In genomic region chr17:36721560-36722120, GRCh38 we compare ENCODE assay signal across 1 cellular context.
TF ChIP-seq lines count a peak whose summit lies in the region.

No MANE protein-coding gene starts in this region.

TF ChIP-seq in HepG2, 621 proteins besides CTCF, POLR2A, EP300 and RAD21 (continued from another document):
- TF ChIP-seq, protein P1, sequence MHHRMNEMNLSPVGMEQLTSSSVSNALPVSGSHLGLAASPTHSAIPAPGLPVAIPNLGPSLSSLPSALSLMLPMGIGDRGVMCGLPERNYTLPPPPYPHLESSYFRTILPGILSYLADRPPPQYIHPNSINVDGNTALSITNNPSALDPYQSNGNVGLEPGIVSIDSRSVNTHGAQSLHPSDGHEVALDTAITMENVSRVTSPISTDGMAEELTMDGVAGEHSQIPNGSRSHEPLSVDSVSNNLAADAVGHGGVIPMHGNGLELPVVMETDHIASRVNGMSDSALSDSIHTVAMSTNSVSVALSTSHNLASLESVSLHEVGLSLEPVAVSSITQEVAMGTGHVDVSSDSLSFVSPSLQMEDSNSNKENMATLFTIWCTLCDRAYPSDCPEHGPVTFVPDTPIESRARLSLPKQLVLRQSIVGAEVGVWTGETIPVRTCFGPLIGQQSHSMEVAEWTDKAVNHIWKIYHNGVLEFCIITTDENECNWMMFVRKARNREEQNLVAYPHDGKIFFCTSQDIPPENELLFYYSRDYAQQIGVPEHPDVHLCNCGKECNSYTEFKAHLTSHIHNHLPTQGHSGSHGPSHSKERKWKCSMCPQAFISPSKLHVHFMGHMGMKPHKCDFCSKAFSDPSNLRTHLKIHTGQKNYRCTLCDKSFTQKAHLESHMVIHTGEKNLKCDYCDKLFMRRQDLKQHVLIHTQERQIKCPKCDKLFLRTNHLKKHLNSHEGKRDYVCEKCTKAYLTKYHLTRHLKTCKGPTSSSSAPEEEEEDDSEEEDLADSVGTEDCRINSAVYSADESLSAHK (CRISPR knock-in tag; IDR thresholded peaks at IDR 0.05; ENCODE audit: borderline replicate concordance), result no peak
